In the genomic region with DNA sequence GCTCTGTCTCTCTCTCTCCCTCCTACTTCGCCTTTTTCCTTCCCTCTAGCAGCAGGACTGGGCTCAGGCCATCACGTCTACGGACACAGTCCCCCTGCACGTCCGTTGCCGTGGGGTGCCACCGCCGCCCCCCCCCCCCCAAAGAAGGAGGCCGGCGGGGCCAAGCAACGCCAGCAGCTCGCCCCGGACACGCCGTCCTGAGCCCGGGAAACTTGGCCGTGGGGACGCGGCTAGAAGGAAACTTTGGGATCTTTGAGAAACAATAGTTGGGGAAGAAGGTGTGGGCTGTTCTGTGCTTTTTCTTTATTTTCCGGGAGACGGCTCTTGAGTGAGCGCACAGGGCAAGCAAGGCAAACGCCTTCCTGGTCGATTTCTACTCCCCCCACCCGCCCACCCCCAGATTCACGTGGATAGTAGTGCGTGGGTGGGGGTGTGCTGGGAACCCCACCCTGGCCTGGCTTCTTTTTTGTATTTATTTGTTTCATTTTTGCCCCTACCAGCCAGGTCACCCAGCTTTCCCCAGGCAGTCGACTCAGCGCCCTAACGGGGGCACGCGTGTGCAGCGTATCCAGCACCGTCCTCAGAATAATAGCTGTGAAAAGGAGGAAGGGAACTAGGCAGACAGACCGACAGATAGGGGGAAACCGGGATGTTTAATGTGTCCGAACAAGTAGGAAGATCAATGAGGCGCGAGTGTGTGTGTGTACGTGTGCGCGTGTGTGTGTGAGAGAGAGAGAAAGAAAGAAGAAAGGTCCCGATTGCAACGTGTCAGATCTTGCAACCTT, we compare ENCODE assay signal across 8 cellular contexts. TPM values are rescaled to one million over a fixed set of nuclear protein-coding genes. Genes with fewer than 3 reads are reported as not detected.
A peak's percentile ranks its signal among the peaks of the same experiment; 100 is the strongest.
DNase-seq lines count a peak whose midpoint lies in the region; ATAC-seq and TF ChIP-seq lines count a peak whose summit lies in the region.

No MANE protein-coding gene starts in this region.

- H3K4me1 ChIP-seq in gastrocnemius medialis, result peaks cover 6 to 23% of the 10 kb centered on the region in 2 donors

- in situ Hi-C loops in astrocyte of the spinal cord (cut with HindIII; ENCODE audit: low sequenced_read_pairs), result no loop called here
- in situ Hi-C loops in gastrocnemius medialis (cut with MboI; ENCODE audit: low sequenced_read_pairs in 4 of 4), result no loop called here

- no peaks in the 10 kb centered on the region for H3K9me3 ChIP-seq in gastrocnemius medialis

- H3K27me3 ChIP-seq in gastrocnemius medialis, result no peaks in the 10 kb centered on the region

- POLR2A ChIA-PET in GM10248 (lab: Yijun Ruan, JAX), result interaction anchor here (0.7 to 1.7 kb wide), 6 partner anchors 10 to 709 kb away, joined by 3 to 11 read pairs (median 8); no protein-coding TSS in a partner anchor

- intact Hi-C loops in gastrocnemius medialis (cut with DNase I; ENCODE audit: low total_unique reads), result loop anchor here (1.0 to 5.0 kb wide), 8 partner anchors 17 to 360 kb away; a partner anchor contains a TSS

- no peaks in the 10 kb centered on the region for H3K36me3 ChIP-seq in gastrocnemius medialis

- DNase-seq in 8988T, result peak; percentile 68
- DNase-seq in GM10248 (ENCODE audit: extremely low spot score), result peak; percentile 51
- DNase-seq in astrocyte of the spinal cord (ENCODE audit: low read depth, low spot score), result peak; percentile 33
- peak in 1 of 2 donors; percentile 14 for DNase-seq in gastrocnemius medialis
- DNase-seq in NCI-H774 (lab: John Stamatoyannopoulos, UW), result no peak

- H3K4me3 ChIP-seq in astrocyte of the spinal cord (ENCODE audit: low read depth, low read length) (peak overlapping the region; percentile 60), iPS-11a (ENCODE audit: low read depth, low read length) (peak overlapping the region; percentile 51), gastrocnemius medialis (peak overlapping the region; percentile 76 to 94 (median 84))

- peak in 1 of 2 donors; percentile 25 for TF ChIP-seq POLR2A in gastrocnemius medialis (IDR thresholded peaks at IDR 0.05)

- TF ChIP-seq CTCF in GM10248 (IDR thresholded peaks at IDR 0.05; ENCODE audit: control extremely low read depth, extremely low read depth, low read depth, missing control alignments) (peak; percentile 45), astrocyte of the spinal cord (IDR thresholded peaks at IDR 0.05; ENCODE audit: low read depth, low read length) (peak; percentile 25), gastrocnemius medialis (IDR thresholded peaks at IDR 0.05 in 4 of 5, conservative IDR thresholded peaks at IDR 0.05 in 1 of 5) (peak in 2 of 5 experiments; percentile 8 to 23)

- CTCF ChIA-PET in GM10248 (lab: Yijun Ruan, JAX), result interaction anchor here (0.9 to 9.0 kb wide), 9 partner anchors 9 to 71 kb away, joined by 3 to 82 read pairs (median 7); no protein-coding TSS in a partner anchor

- ATAC-seq in gastrocnemius medialis (peak in 1 of 2 donors; percentile 11), HG03354 (IDR thresholded peaks at IDR 0.05; ENCODE audit: poor library complexity, severe bottlenecking, unreplicated experiment) (no peak)

- peak overlapping the region; percentile 89 to 98 (median 98) for H3K27ac ChIP-seq in gastrocnemius medialis

TF ChIP-seq in PFSK-1, 5 proteins besides CTCF, POLR2A, EP300 and RAD21:
- TF ChIP-seq, protein P1, sequence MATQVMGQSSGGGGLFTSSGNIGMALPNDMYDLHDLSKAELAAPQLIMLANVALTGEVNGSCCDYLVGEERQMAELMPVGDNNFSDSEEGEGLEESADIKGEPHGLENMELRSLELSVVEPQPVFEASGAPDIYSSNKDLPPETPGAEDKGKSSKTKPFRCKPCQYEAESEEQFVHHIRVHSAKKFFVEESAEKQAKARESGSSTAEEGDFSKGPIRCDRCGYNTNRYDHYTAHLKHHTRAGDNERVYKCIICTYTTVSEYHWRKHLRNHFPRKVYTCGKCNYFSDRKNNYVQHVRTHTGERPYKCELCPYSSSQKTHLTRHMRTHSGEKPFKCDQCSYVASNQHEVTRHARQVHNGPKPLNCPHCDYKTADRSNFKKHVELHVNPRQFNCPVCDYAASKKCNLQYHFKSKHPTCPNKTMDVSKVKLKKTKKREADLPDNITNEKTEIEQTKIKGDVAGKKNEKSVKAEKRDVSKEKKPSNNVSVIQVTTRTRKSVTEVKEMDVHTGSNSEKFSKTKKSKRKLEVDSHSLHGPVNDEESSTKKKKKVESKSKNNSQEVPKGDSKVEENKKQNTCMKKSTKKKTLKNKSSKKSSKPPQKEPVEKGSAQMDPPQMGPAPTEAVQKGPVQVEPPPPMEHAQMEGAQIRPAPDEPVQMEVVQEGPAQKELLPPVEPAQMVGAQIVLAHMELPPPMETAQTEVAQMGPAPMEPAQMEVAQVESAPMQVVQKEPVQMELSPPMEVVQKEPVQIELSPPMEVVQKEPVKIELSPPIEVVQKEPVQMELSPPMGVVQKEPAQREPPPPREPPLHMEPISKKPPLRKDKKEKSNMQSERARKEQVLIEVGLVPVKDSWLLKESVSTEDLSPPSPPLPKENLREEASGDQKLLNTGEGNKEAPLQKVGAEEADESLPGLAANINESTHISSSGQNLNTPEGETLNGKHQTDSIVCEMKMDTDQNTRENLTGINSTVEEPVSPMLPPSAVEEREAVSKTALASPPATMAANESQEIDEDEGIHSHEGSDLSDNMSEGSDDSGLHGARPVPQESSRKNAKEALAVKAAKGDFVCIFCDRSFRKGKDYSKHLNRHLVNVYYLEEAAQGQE (IDR thresholded peaks at IDR 0.05; ENCODE audit: insufficient read depth in 1 of 2, low read depth in 2 of 2, low read length in 2 of 2), result no peak
- 0 out of 2 replicates have a peak, but pooled peaks have one; percentile 39 for TF ChIP-seq SIN3A (IDR thresholded peaks at IDR 0.05; ENCODE audit: borderline replicate concordance, insufficient read depth, low read length)
- TF ChIP-seq FOXP2 (optimal IDR thresholded peaks at IDR 0.05; ENCODE audit: borderline replicate concordance, extremely low read depth, extremely low read length, insufficient read depth), result no peak
- TF ChIP-seq POLR2AphosphoS5 (IDR thresholded peaks at IDR 0.05; ENCODE audit: low read depth, low read length), result no peak
- no peak for TF ChIP-seq TAF1 (IDR thresholded peaks at IDR 0.05; ENCODE audit: borderline replicate concordance, insufficient read depth, low read length)

RNA-seq across cellular contexts. Expression of a gene that starts 1.4 kb away (rescaled TPM):
- 19.8 TPM for polyA plus RNA-seq in PFSK-1 (2012; ENCODE audit: insufficient read length, low read depth)
- total RNA-seq in gastrocnemius medialis, result 10 to 100 TPM; 35.9 to 67.8 (median 53.9) TPM
